Comparison of ENCODE assay signal across 8 cellular contexts in the genomic region with DNA sequence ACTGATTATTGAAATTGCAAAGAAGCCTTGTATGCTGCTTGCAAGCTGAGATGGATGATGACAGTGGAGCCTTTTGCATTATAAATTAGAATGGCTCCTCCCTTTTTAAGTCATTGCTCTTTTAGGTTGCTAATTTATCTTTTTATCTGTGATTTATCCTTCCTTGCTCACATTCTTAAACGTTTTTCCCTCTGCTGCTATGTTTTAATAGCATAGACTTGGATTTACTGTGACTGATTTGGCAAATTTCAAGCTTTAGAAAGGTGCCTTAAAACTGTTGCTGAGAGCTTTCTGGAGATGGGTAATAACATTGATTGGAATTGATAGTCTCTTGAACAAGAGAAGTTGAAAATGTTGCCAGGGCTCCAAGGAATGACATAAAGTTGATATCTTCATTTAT.
"Had no signal": no experiment of that assay in that cellular context is flagged by ENCODE, and none has a peak within 500 bp of the region (broad histone marks: within the 10 kb centered on the region; RNA-seq: fewer than 3 reads in every experiment).

No MANE protein-coding gene starts in this region.

- H3K27ac ChIP-seq: HL-60, KMS-11 had no signal

- H3K9me3 Mint-ChIP-seq: IgD-negative memory B cell had no signal

- H3K27ac Mint-ChIP-seq: IgD-negative memory B cell had no signal

- DNase-seq: IMR-90, KBM-7, KG1 had no signal

- ATAC-seq: HepG2, K562 had no signal

- H3K9ac ChIP-seq: KMS-11 had no signal

- H3K4me2 ChIP-seq: KMS-11 had no signal

- H3K4me3 Mint-ChIP-seq: IgD-negative memory B cell had no signal

- H3K4me3 ChIP-seq: K562 had no signal
